Comparison of ENCODE assay signal across 13 cellular contexts in genomic region chr21:41653944-41654625, GRCh38.
DNase-seq lines count a peak whose midpoint lies in the region; ATAC-seq lines count a peak whose summit lies in the region.
"Had no signal": no experiment of that assay in that cellular context is flagged by ENCODE, and none has a peak within 500 bp of the region (broad histone marks: within the 10 kb centered on the region; RNA-seq: fewer than 3 reads in every experiment).

No MANE protein-coding gene starts in this region.

- no peaks in the 10 kb centered on the region for H3K27me3 ChIP-seq in SJSA1 (replicated peaks)
- H3K27me3 ChIP-seq: cardiac muscle cell had no signal

- DNase-seq in AG20443 (ENCODE audit: low spot score) (peak; percentile 86), SJSA1 (ENCODE audit: low read depth in 1 of 2, low spot score in 2 of 2) (peak; percentile 82 to 92), myocyte (ENCODE audit: low read depth) (peak; percentile 43), NCI-H2029 treated with DMSO at 0.1 percent for 48 hours (lab: John Stamatoyannopoulos, UW) (no peak), ecto neural progenitor cell (ENCODE audit: low spot score) (no peak), NCI-H2227 (lab: John Stamatoyannopoulos, UW; ENCODE audit: unreplicated experiment) (no peak)
- DNase-seq: activated CD4-positive, alpha-beta T cell treated with anti-CD3 and anti-CD28 coated beads for 48 hours; erythroblast; NCI-H187 treated with DMSO at 0.1 percent for 48 hours had no signal

- H3K27ac ChIP-seq in SJSA1 = peak overlapping the region; percentile 47
- H3K27ac ChIP-seq: C4-2B, cardiac muscle cell had no signal

- H3K9me3 ChIP-seq in SJSA1 (replicated peaks) = peaks cover 5% of the 10 kb centered on the region

- no peak overlapping the region for H3K4me3 ChIP-seq in SJSA1
- H3K4me3 ChIP-seq: cardiac muscle cell had no signal

- no peaks in the 10 kb centered on the region for H3K36me3 ChIP-seq in SJSA1
- H3K36me3 ChIP-seq: cardiac muscle cell had no signal

- H3K4me1 ChIP-seq in SJSA1 (replicated peaks) = peaks cover 18% of the 10 kb centered on the region

- ATAC-seq in esophagus mucosa = peak; percentile 30
- ATAC-seq in GM19328 (IDR thresholded peaks at IDR 0.05; ENCODE audit: unreplicated experiment) = no peak

Comparison
In these comparisons a context has a peak if more than half of its experiments do, and no peak if none do; other contexts are left out.
1. DNase-seq: peak in AG20443 (single experiment), SJSA1 (2 of 2) and myocyte (single experiment); none in NCI-H2029 treated with DMSO at 0.1 percent for 48 hours (single experiment), ecto neural progenitor cell (single experiment) and NCI-H2227 (single experiment).